1 cellular context compared by ENCODE assay signal in the genomic region with DNA sequence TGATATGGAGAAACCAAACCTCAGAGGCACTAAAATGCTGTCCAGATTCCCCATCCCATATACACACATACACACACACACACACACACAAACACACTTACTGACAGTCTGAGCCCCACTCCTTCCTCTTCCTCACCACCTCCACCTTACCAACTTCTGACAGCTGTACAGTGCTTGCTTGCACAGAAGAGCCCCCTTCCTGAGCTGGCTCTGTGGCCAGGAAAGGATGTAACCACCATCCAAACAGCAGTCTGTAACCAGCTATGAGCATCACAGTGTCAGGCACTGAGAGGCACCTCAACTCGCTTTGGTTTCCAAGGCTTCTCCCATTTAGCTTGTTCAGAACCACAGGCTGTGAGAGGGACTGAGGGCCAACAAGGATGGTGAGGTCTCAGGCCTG.
TF ChIP-seq lines count a peak whose summit lies in the region.

No MANE protein-coding gene starts in this region.

TF ChIP-seq in WTC11, 78 proteins besides CTCF, POLR2A, EP300 and RAD21:
- TF ChIP-seq SMAD3 (CRISPR knock-in tag; IDR thresholded peaks at IDR 0.05; ENCODE audit: borderline replicate concordance) = no peak
- TF ChIP-seq, protein P1, sequence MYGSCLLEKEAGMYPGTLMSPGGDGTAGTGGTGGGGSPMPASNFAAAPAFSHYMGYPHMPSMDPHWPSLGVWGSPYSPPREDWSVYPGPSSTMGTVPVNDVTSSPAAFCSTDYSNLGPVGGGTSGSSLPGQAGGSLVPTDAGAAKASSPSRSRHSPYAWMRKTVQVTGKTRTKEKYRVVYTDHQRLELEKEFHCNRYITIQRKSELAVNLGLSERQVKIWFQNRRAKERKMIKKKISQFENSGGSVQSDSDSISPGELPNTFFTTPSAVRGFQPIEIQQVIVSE (CRISPR knock-in tag; IDR thresholded peaks at IDR 0.05; ENCODE audit: borderline replicate concordance) = no peak
- no peak for TF ChIP-seq NR1H2 (CRISPR knock-in tag; IDR thresholded peaks at IDR 0.05)
- TF ChIP-seq FOXK1 (CRISPR knock-in tag; IDR thresholded peaks at IDR 0.05) = no peak
- TF ChIP-seq, protein P2, sequence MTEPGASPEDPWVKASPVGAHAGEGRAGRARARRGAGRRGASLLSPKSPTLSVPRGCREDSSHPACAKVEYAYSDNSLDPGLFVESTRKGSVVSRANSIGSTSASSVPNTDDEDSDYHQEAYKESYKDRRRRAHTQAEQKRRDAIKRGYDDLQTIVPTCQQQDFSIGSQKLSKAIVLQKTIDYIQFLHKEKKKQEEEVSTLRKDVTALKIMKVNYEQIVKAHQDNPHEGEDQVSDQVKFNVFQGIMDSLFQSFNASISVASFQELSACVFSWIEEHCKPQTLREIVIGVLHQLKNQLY (CRISPR knock-in tag; IDR thresholded peaks at IDR 0.05) = no peak
- no peak for TF ChIP-seq NR3C1 (CRISPR knock-in tag; conservative IDR thresholded peaks at IDR 0.05; ENCODE audit: low read depth)
- TF ChIP-seq, protein P3, sequence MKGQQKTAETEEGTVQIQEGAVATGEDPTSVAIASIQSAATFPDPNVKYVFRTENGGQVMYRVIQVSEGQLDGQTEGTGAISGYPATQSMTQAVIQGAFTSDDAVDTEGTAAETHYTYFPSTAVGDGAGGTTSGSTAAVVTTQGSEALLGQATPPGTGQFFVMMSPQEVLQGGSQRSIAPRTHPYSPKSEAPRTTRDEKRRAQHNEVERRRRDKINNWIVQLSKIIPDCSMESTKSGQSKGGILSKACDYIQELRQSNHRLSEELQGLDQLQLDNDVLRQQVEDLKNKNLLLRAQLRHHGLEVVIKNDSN (CRISPR knock-in tag; IDR thresholded peaks at IDR 0.05) = no peak
- TF ChIP-seq, protein P4, sequence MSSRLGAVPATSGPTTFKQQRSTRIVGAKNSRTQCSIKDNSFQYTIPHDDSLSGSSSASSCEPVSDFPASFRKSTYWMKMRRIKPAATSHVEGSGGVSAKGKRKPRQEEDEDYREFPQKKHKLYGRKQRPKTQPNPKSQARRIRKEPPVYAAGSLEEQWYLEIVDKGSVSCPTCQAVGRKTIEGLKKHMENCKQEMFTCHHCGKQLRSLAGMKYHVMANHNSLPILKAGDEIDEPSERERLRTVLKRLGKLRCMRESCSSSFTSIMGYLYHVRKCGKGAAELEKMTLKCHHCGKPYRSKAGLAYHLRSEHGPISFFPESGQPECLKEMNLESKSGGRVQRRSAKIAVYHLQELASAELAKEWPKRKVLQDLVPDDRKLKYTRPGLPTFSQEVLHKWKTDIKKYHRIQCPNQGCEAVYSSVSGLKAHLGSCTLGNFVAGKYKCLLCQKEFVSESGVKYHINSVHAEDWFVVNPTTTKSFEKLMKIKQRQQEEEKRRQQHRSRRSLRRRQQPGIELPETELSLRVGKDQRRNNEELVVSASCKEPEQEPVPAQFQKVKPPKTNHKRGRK (CRISPR knock-in tag; IDR thresholded peaks at IDR 0.05; ENCODE audit: borderline replicate concordance) = no peak
- no peak for TF ChIP-seq OVOL2 (CRISPR knock-in tag; IDR thresholded peaks at IDR 0.05; ENCODE audit: borderline replicate concordance)
- no peak for TF ChIP-seq TCF7 (CRISPR knock-in tag; IDR thresholded peaks at IDR 0.05; ENCODE audit: low read depth)
- TF ChIP-seq ZNF138 (CRISPR knock-in tag; conservative IDR thresholded peaks at IDR 0.05) = no peak
- TF ChIP-seq, protein P5, sequence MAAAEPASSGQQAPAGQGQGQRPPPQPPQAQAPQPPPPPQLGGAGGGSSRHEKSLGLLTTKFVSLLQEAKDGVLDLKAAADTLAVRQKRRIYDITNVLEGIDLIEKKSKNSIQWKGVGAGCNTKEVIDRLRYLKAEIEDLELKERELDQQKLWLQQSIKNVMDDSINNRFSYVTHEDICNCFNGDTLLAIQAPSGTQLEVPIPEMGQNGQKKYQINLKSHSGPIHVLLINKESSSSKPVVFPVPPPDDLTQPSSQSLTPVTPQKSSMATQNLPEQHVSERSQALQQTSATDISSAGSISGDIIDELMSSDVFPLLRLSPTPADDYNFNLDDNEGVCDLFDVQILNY (CRISPR knock-in tag; IDR thresholded peaks at IDR 0.05) = no peak
- no peak for TF ChIP-seq ELF4 (CRISPR knock-in tag; IDR thresholded peaks at IDR 0.05; ENCODE audit: low read depth)
- no peak for TF ChIP-seq GABPB1 (CRISPR knock-in tag; IDR thresholded peaks at IDR 0.05)
- TF ChIP-seq, protein P6, sequence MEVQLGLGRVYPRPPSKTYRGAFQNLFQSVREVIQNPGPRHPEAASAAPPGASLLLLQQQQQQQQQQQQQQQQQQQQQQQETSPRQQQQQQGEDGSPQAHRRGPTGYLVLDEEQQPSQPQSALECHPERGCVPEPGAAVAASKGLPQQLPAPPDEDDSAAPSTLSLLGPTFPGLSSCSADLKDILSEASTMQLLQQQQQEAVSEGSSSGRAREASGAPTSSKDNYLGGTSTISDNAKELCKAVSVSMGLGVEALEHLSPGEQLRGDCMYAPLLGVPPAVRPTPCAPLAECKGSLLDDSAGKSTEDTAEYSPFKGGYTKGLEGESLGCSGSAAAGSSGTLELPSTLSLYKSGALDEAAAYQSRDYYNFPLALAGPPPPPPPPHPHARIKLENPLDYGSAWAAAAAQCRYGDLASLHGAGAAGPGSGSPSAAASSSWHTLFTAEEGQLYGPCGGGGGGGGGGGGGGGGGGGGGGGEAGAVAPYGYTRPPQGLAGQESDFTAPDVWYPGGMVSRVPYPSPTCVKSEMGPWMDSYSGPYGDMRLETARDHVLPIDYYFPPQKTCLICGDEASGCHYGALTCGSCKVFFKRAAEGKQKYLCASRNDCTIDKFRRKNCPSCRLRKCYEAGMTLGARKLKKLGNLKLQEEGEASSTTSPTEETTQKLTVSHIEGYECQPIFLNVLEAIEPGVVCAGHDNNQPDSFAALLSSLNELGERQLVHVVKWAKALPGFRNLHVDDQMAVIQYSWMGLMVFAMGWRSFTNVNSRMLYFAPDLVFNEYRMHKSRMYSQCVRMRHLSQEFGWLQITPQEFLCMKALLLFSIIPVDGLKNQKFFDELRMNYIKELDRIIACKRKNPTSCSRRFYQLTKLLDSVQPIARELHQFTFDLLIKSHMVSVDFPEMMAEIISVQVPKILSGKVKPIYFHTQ (CRISPR knock-in tag; IDR thresholded peaks at IDR 0.05) = no peak
- no peak for TF ChIP-seq RORB (CRISPR knock-in tag; IDR thresholded peaks at IDR 0.05)
- TF ChIP-seq JUN (CRISPR knock-in tag; IDR thresholded peaks at IDR 0.05) = no peak
